16 cellular contexts compared by ENCODE assay signal in the genomic region with DNA sequence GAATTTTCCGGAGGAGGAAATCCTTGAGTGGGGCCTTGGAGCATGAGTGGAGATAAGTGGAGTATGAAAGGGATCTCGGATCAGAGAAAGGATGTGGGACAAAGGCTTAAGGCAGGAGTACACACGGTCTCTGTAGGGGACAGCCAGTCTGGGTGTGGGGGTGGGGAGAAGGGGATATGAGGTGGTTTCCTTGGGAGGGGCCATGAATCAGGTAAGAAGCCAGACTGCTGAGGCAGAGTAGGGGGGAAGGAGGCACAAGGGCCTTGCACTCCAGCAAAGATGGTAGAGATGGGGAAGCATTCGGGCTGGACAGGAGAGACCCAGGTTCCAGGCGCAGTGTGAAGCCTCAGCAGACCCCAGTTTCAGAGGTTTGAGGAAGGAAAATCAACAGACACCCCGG. TPM values are rescaled to one million over a fixed set of nuclear protein-coding genes. Genes with fewer than 3 reads are reported as not detected.
DNase-seq lines count a peak whose midpoint lies in the region; ATAC-seq and TF ChIP-seq lines count a peak whose summit lies in the region.
"Had no signal": no experiment of that assay in that cellular context is flagged by ENCODE, and none has a peak within 500 bp of the region (broad histone marks: within the 10 kb centered on the region; RNA-seq: fewer than 3 reads in every experiment).

No MANE protein-coding gene starts in this region.

- no peak for ATAC-seq in CD8-positive, alpha-beta T cell
- no peak for ATAC-seq in HG02981 (IDR thresholded peaks at IDR 0.05; ENCODE audit: unreplicated experiment)

- H3K4me1 ChIP-seq in CD8-positive, alpha-beta T cell (ENCODE audit: insufficient read depth, low read length), result peaks cover 7% of the 10 kb centered on the region
- H3K4me1 ChIP-seq in HUES48 (ENCODE audit: control insufficient read depth, insufficient read depth, low read length) (peaks cover 27% of the 10 kb centered on the region), neuron (ENCODE audit: insufficient read depth, low read length) (peaks cover 13% of the 10 kb centered on the region)

- POLR2A ChIA-PET in CD8-positive, alpha-beta T cell (lab: Charles Lee), result no interaction called here

- no peak for TF ChIP-seq CTCF in CD8-positive, alpha-beta T cell (IDR thresholded peaks at IDR 0.05)
- TF ChIP-seq CTCF in glutamatergic neuron (IDR thresholded peaks at IDR 0.05; ENCODE audit: partially characterized antibody, unreplicated experiment), result no peak

- no peak overlapping the region for H2AFZ ChIP-seq in neuron (ENCODE audit: low read depth, low read length)

- H3K36me3 Mint-ChIP-seq in CD8-positive, alpha-beta T cell, result peaks cover 8% of the 10 kb centered on the region
- H3K36me3 Mint-ChIP-seq in glutamatergic neuron (ENCODE audit: unreplicated experiment), result no peaks in the 10 kb centered on the region

- CTCF ChIA-PET in CD8-positive, alpha-beta T cell (lab: Charles Lee), result no interaction called here

- H3K27me3 ChIP-seq in CD8-positive, alpha-beta T cell (ENCODE audit: insufficient read depth, low read length), result peaks cover 14% of the 10 kb centered on the region
- H3K27me3 ChIP-seq in HUES48 (ENCODE audit: control insufficient read depth, insufficient read depth, low read length) (peaks cover 19% of the 10 kb centered on the region), neuron (ENCODE audit: insufficient read depth, low read length) (peaks cover 24% of the 10 kb centered on the region)

- no peak overlapping the region for H3K27ac Mint-ChIP-seq in CD8-positive, alpha-beta T cell
- peak overlapping the region; percentile 48 for H3K27ac Mint-ChIP-seq in glutamatergic neuron (ENCODE audit: unreplicated experiment)

- peak overlapping the region; percentile 44 for H3K9ac ChIP-seq in HUES48 (ENCODE audit: low read depth, low read length)

- H3K9me3 ChIP-seq in CD8-positive, alpha-beta T cell (ENCODE audit: low read length), result no peaks in the 10 kb centered on the region
- H3K9me3 ChIP-seq in HUES48 (ENCODE audit: control insufficient read depth, insufficient read depth, low read length) (no peaks in the 10 kb centered on the region), neuron (ENCODE audit: low read length) (no peaks in the 10 kb centered on the region)

- no peak for DNase-seq in CD8-positive, alpha-beta T cell
- DNase-seq in glutamatergic neuron, result no peak
- DNase-seq in NCI-H187 (lab: John Stamatoyannopoulos, UW), result no peak
- DNase-seq in NCI-H2196 treated with DMSO at 0.1 percent for 48 hours (lab: John Stamatoyannopoulos, UW; ENCODE audit: unreplicated experiment), result no peak
- DNase-seq: C1 segment of cervical spinal cord, dermis blood vessel endothelial cell, hypothalamus, KG1, NCI-H524 treated with DMSO at 0.1 percent for 48 hours had no signal

- H3K4me3 ChIP-seq in CD8-positive, alpha-beta T cell (ENCODE audit: low read depth, low read length), result no peak overlapping the region
- H3K4me3 ChIP-seq in HUES48 (ENCODE audit: low read depth, low read length) (peak overlapping the region; percentile 50), neuron (ENCODE audit: low read length) (peak overlapping the region; percentile 17)

- H3K27ac ChIP-seq in CD8-positive, alpha-beta T cell (ENCODE audit: low read depth, low read length), result no peak overlapping the region
- no peak overlapping the region for H3K27ac ChIP-seq in HUES48 (ENCODE audit: low read depth, low read length)

- intact Hi-C loops in CD8-positive, alpha-beta T cell (cut with DNase I, micrococcal nuclease), result no loop called here

- no peaks in the 10 kb centered on the region for H3K9me3 Mint-ChIP-seq in CD8-positive, alpha-beta T cell
- peaks cover 11% of the 10 kb centered on the region for H3K9me3 Mint-ChIP-seq in glutamatergic neuron (ENCODE audit: unreplicated experiment)

- H3K27me3 Mint-ChIP-seq in CD8-positive, alpha-beta T cell (ENCODE audit: low read depth), result peaks cover 26% of the 10 kb centered on the region
- peaks cover 29% of the 10 kb centered on the region for H3K27me3 Mint-ChIP-seq in glutamatergic neuron (ENCODE audit: unreplicated experiment)

- peaks cover 11% of the 10 kb centered on the region for H3K4me1 Mint-ChIP-seq in CD8-positive, alpha-beta T cell (ENCODE audit: low read depth)
- peaks cover 11% of the 10 kb centered on the region for H3K4me1 Mint-ChIP-seq in glutamatergic neuron (ENCODE audit: low read depth, unreplicated experiment)

- peak overlapping the region; percentile 65 for H3K4me3 Mint-ChIP-seq in CD8-positive, alpha-beta T cell
- H3K4me3 Mint-ChIP-seq in glutamatergic neuron (ENCODE audit: unreplicated experiment), result peak overlapping the region; percentile 77

- H3K36me3 ChIP-seq in CD8-positive, alpha-beta T cell (ENCODE audit: insufficient read depth, low read length), result no peaks in the 10 kb centered on the region
- H3K36me3 ChIP-seq in HUES48 (ENCODE audit: control insufficient read depth, insufficient read depth, low read length) (peaks cover 14% of the 10 kb centered on the region), neuron (ENCODE audit: insufficient read depth, low read length) (peaks cover 4% of the 10 kb centered on the region)

RNA-seq across cellular contexts. Expression of a gene that starts 1.6 kb away (rescaled TPM):
- not detected for total RNA-seq in CD8-positive, alpha-beta T cell
- 6.0 TPM for total RNA-seq in glutamatergic neuron (ENCODE audit: unreplicated experiment)
- total RNA-seq: dermis blood vessel endothelial cell; fibroblast of lung; G401; RPMI7951; T-helper 1 cell treated with Interleukin-12 subunit alpha and Interleukin-12 subunit beta and Interleukin-4 antibody, amounts not matched to agents 30 ng/mL and 1 ng/mL, for 36 hours had no signal

RNA-seq across cellular contexts. Expression of a gene that starts 16.2 kb away (rescaled TPM):
- total RNA-seq in CD8-positive, alpha-beta T cell, result not detected
- 4.6 TPM for total RNA-seq in glutamatergic neuron (ENCODE audit: unreplicated experiment)

RNA-seq across cellular contexts. Expression of a gene that starts 39.2 kb away (rescaled TPM):
- not detected for total RNA-seq in CD8-positive, alpha-beta T cell
- 21.7 TPM for total RNA-seq in glutamatergic neuron (ENCODE audit: unreplicated experiment)
- total RNA-seq: dermis blood vessel endothelial cell; T-helper 1 cell treated with Interleukin-12 subunit alpha and Interleukin-12 subunit beta and Interleukin-4 antibody, amounts not matched to agents 30 ng/mL and 1 ng/mL, for 36 hours had no signal

RNA-seq across cellular contexts. Expression of a gene that starts 48.5 kb away (rescaled TPM):
- 10 to 100 TPM; 56.3 to 62.0 TPM for total RNA-seq in CD8-positive, alpha-beta T cell
- total RNA-seq in glutamatergic neuron (ENCODE audit: unreplicated experiment), result 111 TPM

RNA-seq across cellular contexts. Expression of a gene that starts 50.9 kb away (rescaled TPM):
- total RNA-seq in CD8-positive, alpha-beta T cell, result not detected
- total RNA-seq in glutamatergic neuron (ENCODE audit: unreplicated experiment), result not detected
- total RNA-seq: dermis blood vessel endothelial cell; fibroblast of lung; G401; RPMI7951; T-helper 1 cell treated with Interleukin-12 subunit alpha and Interleukin-12 subunit beta and Interleukin-4 antibody, amounts not matched to agents 30 ng/mL and 1 ng/mL, for 36 hours had no signal

Comparison
In these comparisons a context has a peak if more than half of its experiments do, and no peak if none do; other contexts are left out.
1. RNA of a gene that starts 39.2 kb away (total RNA-seq): 21.7 TPM in glutamatergic neuron (single experiment); not detected in CD8-positive, alpha-beta T cell; every median in the first group is over 10 times any median in the second.